In the genomic region with DNA sequence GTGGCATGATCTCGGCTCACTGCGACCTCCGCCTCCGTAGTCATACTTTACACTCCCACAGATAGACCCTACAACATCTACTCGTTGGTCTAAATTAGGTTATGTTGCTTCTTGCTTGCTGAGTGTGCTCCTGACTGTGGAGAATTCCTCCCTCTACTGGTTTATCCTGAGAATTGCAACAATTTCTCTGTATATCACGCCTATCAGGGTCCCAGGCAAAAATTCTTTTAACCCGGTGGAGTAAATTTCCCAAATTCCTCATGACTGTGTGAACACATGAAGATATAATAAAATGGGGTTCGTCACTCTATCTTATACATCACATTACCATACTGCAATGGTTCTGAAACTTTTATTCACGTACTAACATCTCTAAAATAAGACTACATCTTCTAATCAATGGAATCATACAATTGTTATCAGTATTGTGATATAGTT, we compare ENCODE assay signal across 8 cellular contexts.
DNase-seq lines count a peak whose midpoint lies in the region; ATAC-seq and TF ChIP-seq lines count a peak whose summit lies in the region.

No MANE protein-coding gene starts in this region.

- H2BK12ac ChIP-seq in trophoblast cell (ENCODE audit: low read length): no peak overlapping the region

- H3K4me1 Mint-ChIP-seq in activated CD8-positive, alpha-beta memory T cell treated with anti-CD3 and anti-CD28 coated beads, Interleukin-2, amount 10 ng/mL, durations not matched to agents 7 days and 5 days: no peaks in the 10 kb centered on the region
- H3K4me1 Mint-ChIP-seq in T-helper 17 cell: peaks cover 2% of the 10 kb centered on the region

- peaks cover 34% of the 10 kb centered on the region for H3K27me3 Mint-ChIP-seq in activated CD8-positive, alpha-beta memory T cell treated with anti-CD3 and anti-CD28 coated beads, Interleukin-2, amount 10 ng/mL, durations not matched to agents 7 days and 5 days
- H3K27me3 Mint-ChIP-seq in T-helper 17 cell: peaks cover 58% of the 10 kb centered on the region

- H2BK120ac ChIP-seq in trophoblast cell (ENCODE audit: insufficient read depth, low read length, poor library complexity): no peak overlapping the region

- no peak overlapping the region for H4K8ac ChIP-seq in trophoblast cell (ENCODE audit: low read depth, low read length)

- no peak overlapping the region for H3K4me3 ChIP-seq in fibroblast of villous mesenchyme (ENCODE audit: low read depth, low read length)
- H3K4me3 ChIP-seq in trophoblast cell (ENCODE audit: low read depth, low read length): no peak overlapping the region

- H3K27ac ChIP-seq in trophoblast cell (ENCODE audit: low read depth, low read length): no peak overlapping the region

- no peak overlapping the region for H3K4ac ChIP-seq in trophoblast cell (ENCODE audit: low read depth, low read length)

- no peak overlapping the region for H2BK5ac ChIP-seq in trophoblast cell (ENCODE audit: low read depth, low read length, poor library complexity)

- no peaks in the 10 kb centered on the region for H3K79me2 ChIP-seq in trophoblast cell (ENCODE audit: control insufficient read depth, insufficient read depth, low read length, poor library complexity)

- H3K4me3 Mint-ChIP-seq in activated CD8-positive, alpha-beta memory T cell treated with anti-CD3 and anti-CD28 coated beads, Interleukin-2, amount 10 ng/mL, durations not matched to agents 7 days and 5 days: no peak overlapping the region
- H3K4me3 Mint-ChIP-seq in T-helper 17 cell: no peak overlapping the region

- TF ChIP-seq CTCF in fibroblast of villous mesenchyme (IDR thresholded peaks at IDR 0.05; ENCODE audit: insufficient read depth, low read depth, low read length): peak; percentile 85

- no peak overlapping the region for H3K23ac ChIP-seq in trophoblast cell (ENCODE audit: low read length)

- H3K4me2 ChIP-seq in trophoblast cell (ENCODE audit: low read length): no peak overlapping the region

- H3K14ac ChIP-seq in trophoblast cell (ENCODE audit: low read length): no peak overlapping the region

- no peaks in the 10 kb centered on the region for H3K9me3 Mint-ChIP-seq in activated CD8-positive, alpha-beta memory T cell treated with anti-CD3 and anti-CD28 coated beads, Interleukin-2, amount 10 ng/mL, durations not matched to agents 7 days and 5 days (ENCODE audit: low read depth)

- no peak overlapping the region for H3K18ac ChIP-seq in trophoblast cell (ENCODE audit: low read length)

- H3K36me3 Mint-ChIP-seq in activated CD8-positive, alpha-beta memory T cell treated with anti-CD3 and anti-CD28 coated beads, Interleukin-2, amount 10 ng/mL, durations not matched to agents 7 days and 5 days: no peaks in the 10 kb centered on the region
- H3K36me3 Mint-ChIP-seq in T-helper 17 cell (ENCODE audit: low read depth): no peaks in the 10 kb centered on the region

- no CpG with 5 or more reads among the region's 9 CpGs for WGBS in trophoblast cell (ENCODE audit: extremely low coverage, insufficient coverage, insufficient read length)

- no peak for DNase-seq in activated CD8-positive, alpha-beta memory T cell treated with anti-CD3 and anti-CD28 coated beads, Interleukin-2, amount 10 ng/mL, durations not matched to agents 7 days and 5 days
- no peak for DNase-seq in activated CD8-positive, alpha-beta memory T cell treated with anti-CD3 and anti-CD28 coated beads for 24 hours
- peak; percentile 57 for DNase-seq in HEK293T (ENCODE audit: extremely low spot score)
- DNase-seq in NCI-H1092 treated with DMSO at 0.1 percent for 48 hours (lab: John Stamatoyannopoulos, UW): peak; percentile 51
- DNase-seq in T-helper 17 cell: no peak
- peak; percentile 56 for DNase-seq in fibroblast of villous mesenchyme (ENCODE audit: low read depth)
- peak; percentile 4 to 80 for DNase-seq in trophoblast cell
- no peak for DNase-seq in NK-92 treated with Interleukin-12 subunit alpha and Interleukin-12 subunit beta, amount 100 ng/mL, for 24 hours (lab: John Stamatoyannopoulos, UW)

- H4K91ac ChIP-seq in trophoblast cell (ENCODE audit: low read depth, low read length): no peak overlapping the region

- POLR2A ChIA-PET in HEK293T (lab: Yijun Ruan, JAX): no interaction called here

- ATAC-seq in activated CD8-positive, alpha-beta memory T cell treated with anti-CD3 and anti-CD28 coated beads, Interleukin-2, amount 10 ng/mL, durations not matched to agents 7 days and 5 days: peak; percentile 49
- ATAC-seq in T-helper 17 cell: peak; percentile 63

- no peaks in the 10 kb centered on the region for H3K27me3 ChIP-seq in trophoblast cell (ENCODE audit: insufficient read depth, low read length)

- H3K9ac ChIP-seq in trophoblast cell (ENCODE audit: low read length): no peak overlapping the region

- no peak overlapping the region for H2AFZ ChIP-seq in trophoblast cell (ENCODE audit: insufficient read depth, low read length, poor library complexity)

- H4K12ac ChIP-seq in trophoblast cell (ENCODE audit: low read depth, low read length): no peak overlapping the region

- H3K79me1 ChIP-seq in trophoblast cell (ENCODE audit: low read length): no peaks in the 10 kb centered on the region

- CTCF ChIA-PET in activated CD8-positive, alpha-beta memory T cell treated with anti-CD3 and anti-CD28 coated beads, Interleukin-2, amount 10 ng/mL, durations not matched to agents 7 days and 5 days (lab: Charles Lee): no interaction called here
- CTCF ChIA-PET in HEK293T (lab: Yijun Ruan, JAX): interaction anchor here (1.2 kb wide), 1 partner anchor 15 kb away, joined by 3 read pairs; no protein-coding TSS in a partner anchor

- no peak overlapping the region for H3K27ac Mint-ChIP-seq in activated CD8-positive, alpha-beta memory T cell treated with anti-CD3 and anti-CD28 coated beads, Interleukin-2, amount 10 ng/mL, durations not matched to agents 7 days and 5 days
- no peak overlapping the region for H3K27ac Mint-ChIP-seq in T-helper 17 cell

- H3K4me1 ChIP-seq in trophoblast cell (ENCODE audit: control insufficient read depth in 1 of 2, insufficient read depth in 2 of 2, low read length in 2 of 2): no peaks in the 10 kb centered on the region

- H3K36me3 ChIP-seq in trophoblast cell (ENCODE audit: control insufficient read depth in 1 of 2, insufficient read depth in 2 of 2, low read length in 2 of 2): no peaks in the 10 kb centered on the region

- H3K9me3 ChIP-seq in T-helper 17 cell (ENCODE audit: control insufficient read depth, low read length, poor library complexity, severe bottlenecking): no peaks in the 10 kb centered on the region
- no peaks in the 10 kb centered on the region for H3K9me3 ChIP-seq in trophoblast cell (ENCODE audit: insufficient read depth, low read depth, low read length)

- H2AK5ac ChIP-seq in trophoblast cell (ENCODE audit: low read length): no peak overlapping the region

TF ChIP-seq in HEK293T, 16 proteins besides CTCF, POLR2A, EP300 and RAD21:
- TF ChIP-seq TARDBP (IDR thresholded peaks at IDR 0.05): no peak
- TF ChIP-seq FOXA1 (IDR thresholded peaks at IDR 0.05): no peak
- TF ChIP-seq SP1 (IDR thresholded peaks at IDR 0.05): no peak
- no peak for TF ChIP-seq FOXK2 (IDR thresholded peaks at IDR 0.05)
- TF ChIP-seq NFRKB (IDR thresholded peaks at IDR 0.05): no peak
- no peak for TF ChIP-seq LEF1 (IDR thresholded peaks at IDR 0.05; ENCODE audit: borderline replicate concordance)
- no peak for TF ChIP-seq BHLHE40 (IDR thresholded peaks at IDR 0.05; ENCODE audit: borderline replicate concordance)
- no peak for TF ChIP-seq SUZ12 (IDR thresholded peaks at IDR 0.05)
- TF ChIP-seq CTBP1 (IDR thresholded peaks at IDR 0.05; ENCODE audit: borderline replicate concordance): no peak
- no peak for TF ChIP-seq ELF4 (IDR thresholded peaks at IDR 0.05)
- no peak for TF ChIP-seq FOXM1 (IDR thresholded peaks at IDR 0.05; ENCODE audit: borderline replicate concordance)
- TF ChIP-seq HDGF (IDR thresholded peaks at IDR 0.05; ENCODE audit: borderline replicate concordance): no peak
- TF ChIP-seq, protein P1, sequence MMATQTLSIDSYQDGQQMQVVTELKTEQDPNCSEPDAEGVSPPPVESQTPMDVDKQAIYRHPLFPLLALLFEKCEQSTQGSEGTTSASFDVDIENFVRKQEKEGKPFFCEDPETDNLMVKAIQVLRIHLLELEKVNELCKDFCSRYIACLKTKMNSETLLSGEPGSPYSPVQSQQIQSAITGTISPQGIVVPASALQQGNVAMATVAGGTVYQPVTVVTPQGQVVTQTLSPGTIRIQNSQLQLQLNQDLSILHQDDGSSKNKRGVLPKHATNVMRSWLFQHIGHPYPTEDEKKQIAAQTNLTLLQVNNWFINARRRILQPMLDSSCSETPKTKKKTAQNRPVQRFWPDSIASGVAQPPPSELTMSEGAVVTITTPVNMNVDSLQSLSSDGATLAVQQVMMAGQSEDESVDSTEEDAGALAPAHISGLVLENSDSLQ (IDR thresholded peaks at IDR 0.05): no peak
- no peak for TF ChIP-seq L3MBTL2 (conservative IDR thresholded peaks at IDR 0.05)
- no peak for TF ChIP-seq ZNF384 (IDR thresholded peaks at IDR 0.05)

Comparison
In these comparisons a context has a peak if more than half of its experiments do, and no peak if none do; other contexts are left out.
1. DNase-seq: peak in HEK293T (single experiment), NCI-H1092 treated with DMSO at 0.1 percent for 48 hours (single experiment), fibroblast of villous mesenchyme (single experiment) and trophoblast cell (2 of 2); none in activated CD8-positive, alpha-beta memory T cell treated with anti-CD3 and anti-CD28 coated beads, Interleukin-2, amount 10 ng/mL, durations not matched to agents 7 days and 5 days (single experiment), activated CD8-positive, alpha-beta memory T cell treated with anti-CD3 and anti-CD28 coated beads for 24 hours (single experiment), T-helper 17 cell (0 of 3) and NK-92 treated with Interleukin-12 subunit alpha and Interleukin-12 subunit beta, amount 100 ng/mL, for 24 hours (single experiment).